In the genomic region with DNA sequence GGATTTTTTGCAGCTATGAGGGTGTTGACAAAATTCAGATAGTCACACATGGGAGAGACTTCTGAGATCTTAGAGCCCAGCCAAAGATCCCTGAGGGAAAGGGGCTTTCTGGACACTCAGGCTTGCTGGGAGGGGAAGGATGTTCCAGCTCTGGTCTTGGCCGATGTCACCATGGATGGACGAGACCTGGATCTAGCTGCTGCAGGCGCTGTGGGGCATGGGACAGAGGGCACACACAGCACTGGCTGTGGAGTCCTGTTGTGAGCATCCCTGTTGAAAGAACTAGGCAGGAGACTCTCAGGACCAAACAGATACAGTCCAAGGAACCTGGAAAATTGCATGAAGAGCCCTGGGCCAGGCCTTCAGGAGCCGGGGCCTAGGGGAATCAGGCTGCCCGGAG, we compare ENCODE assay signal across 21 cellular contexts.
DNase-seq lines count a peak whose midpoint lies in the region; ATAC-seq lines count a peak whose summit lies in the region.
"Had no signal": no experiment of that assay in that cellular context is flagged by ENCODE, and none has a peak within 500 bp of the region (broad histone marks: within the 10 kb centered on the region; RNA-seq: fewer than 3 reads in every experiment).

No MANE protein-coding gene starts in this region.

- no peaks in the 10 kb centered on the region for H3K79me1 ChIP-seq in neuronal stem cell (ENCODE audit: low read depth, low read length)

- peak overlapping the region; percentile 10 for H2BK15ac ChIP-seq in neuronal stem cell (ENCODE audit: low read length)

- no peaks in the 10 kb centered on the region for H3K27me3 Mint-ChIP-seq in activated CD4-positive, alpha-beta T cell treated with anti-CD3 and anti-CD28 coated beads, Interleukin-2, amount 10 ng/mL, durations not matched to agents 7 days and 5 days
- no peaks in the 10 kb centered on the region for H3K27me3 Mint-ChIP-seq in T-helper 17 cell

- H3K27ac Mint-ChIP-seq in activated CD4-positive, alpha-beta T cell treated with anti-CD3 and anti-CD28 coated beads, Interleukin-2, amount 10 ng/mL, durations not matched to agents 7 days and 5 days: peak overlapping the region; percentile 42
- H3K27ac Mint-ChIP-seq in T-helper 17 cell: peak overlapping the region; percentile 96
- H3K27ac Mint-ChIP-seq: B cell, GM23338, H9 had no signal

- no peak overlapping the region for H2BK120ac ChIP-seq in neuronal stem cell (ENCODE audit: low read depth, low read length)

- peaks cover 8% of the 10 kb centered on the region for H3K36me3 Mint-ChIP-seq in activated CD4-positive, alpha-beta T cell treated with anti-CD3 and anti-CD28 coated beads, Interleukin-2, amount 10 ng/mL, durations not matched to agents 7 days and 5 days (ENCODE audit: low read depth)
- H3K36me3 Mint-ChIP-seq in T-helper 17 cell (ENCODE audit: low read depth): no peaks in the 10 kb centered on the region

- H3K9ac ChIP-seq in neuronal stem cell (ENCODE audit: low read depth, low read length, poor library complexity): no peak overlapping the region
- H3K9ac ChIP-seq: BLaER1 had no signal

- POLR2A ChIA-PET in activated CD4-positive, alpha-beta T cell treated with anti-CD3 and anti-CD28 coated beads, Interleukin-2, amount 10 ng/mL, durations not matched to agents 7 days and 5 days (lab: Charles Lee): no interaction called here

- H4K91ac ChIP-seq in neuronal stem cell (ENCODE audit: low read depth, low read length, poor library complexity): no peak overlapping the region

- H3K4me2 ChIP-seq in neuronal stem cell (ENCODE audit: insufficient read depth, low read length, poor library complexity, severe bottlenecking): no peak overlapping the region
- H3K4me2 ChIP-seq: BLaER1, GM23338 had no signal

- no peak overlapping the region for H3K4me3 ChIP-seq in neuronal stem cell (ENCODE audit: low read length in 2 of 2)
- H3K4me3 ChIP-seq: BLaER1, GM12878, GM23338 had no signal

- no peak overlapping the region for H2AFZ ChIP-seq in neuronal stem cell (ENCODE audit: low read length)
- H2AFZ ChIP-seq: GM23338 had no signal

- H2AK5ac ChIP-seq in neuronal stem cell (ENCODE audit: low read depth, low read length): no peak overlapping the region

- WGBS in neuronal stem cell (ENCODE audit: extremely low coverage in 2 of 2, insufficient read length in 2 of 2, insufficient replicate concordance in 1 of 2), 2 donors: no CpG with 5 or more reads among the region's 5 CpGs

- no peak overlapping the region for H3K4ac ChIP-seq in neuronal stem cell (ENCODE audit: low read length)

- H3K4me3 Mint-ChIP-seq in activated CD4-positive, alpha-beta T cell treated with anti-CD3 and anti-CD28 coated beads, Interleukin-2, amount 10 ng/mL, durations not matched to agents 7 days and 5 days: no peak overlapping the region
- H3K4me3 Mint-ChIP-seq in T-helper 17 cell: no peak overlapping the region
- H3K4me3 Mint-ChIP-seq: B cell, GM23338, H9 had no signal

- peak overlapping the region; percentile 49 for H2BK5ac ChIP-seq in neuronal stem cell (ENCODE audit: low read length)

- H3K9me3 ChIP-seq in T-helper 17 cell (ENCODE audit: control insufficient read depth, low read length, poor library complexity, severe bottlenecking) (no peaks in the 10 kb centered on the region), neuronal stem cell (replicated peaks in 1 of 2; ENCODE audit: control insufficient read depth in 2 of 2, insufficient read depth in 1 of 2, low read depth in 1 of 2, low read length in 2 of 2) (no peaks in the 10 kb centered on the region)
- H3K9me3 ChIP-seq: BLaER1 had no signal

- H4K8ac ChIP-seq in neuronal stem cell (ENCODE audit: low read depth, low read length): no peak overlapping the region

- no peaks in the 10 kb centered on the region for H3K9me3 Mint-ChIP-seq in activated CD4-positive, alpha-beta T cell treated with anti-CD3 and anti-CD28 coated beads, Interleukin-2, amount 10 ng/mL, durations not matched to agents 7 days and 5 days
- H3K9me3 Mint-ChIP-seq: CD4-positive, CD25-positive, alpha-beta regulatory T cell; GM23338 had no signal

- no peaks in the 10 kb centered on the region for H3K36me3 ChIP-seq in neuronal stem cell (replicated peaks in 1 of 2; ENCODE audit: control insufficient read depth in 2 of 2, insufficient read depth in 2 of 2, low read length in 2 of 2)
- H3K36me3 ChIP-seq: BLaER1 had no signal

- H3K23ac ChIP-seq in neuronal stem cell (ENCODE audit: low read depth, low read length, poor library complexity): peak overlapping the region; percentile 56

- H3K27ac ChIP-seq in neuronal stem cell (replicated peaks; ENCODE audit: low read length): no peak overlapping the region
- H3K27ac ChIP-seq: 22Rv1, BLaER1, C4-2B had no signal

- no peak overlapping the region for H2BK12ac ChIP-seq in neuronal stem cell (ENCODE audit: low read length)

- H3K14ac ChIP-seq in neuronal stem cell (ENCODE audit: low read length): no peak overlapping the region

- H3K4me1 Mint-ChIP-seq in activated CD4-positive, alpha-beta T cell treated with anti-CD3 and anti-CD28 coated beads, Interleukin-2, amount 10 ng/mL, durations not matched to agents 7 days and 5 days: peaks cover 36% of the 10 kb centered on the region
- peaks cover 32% of the 10 kb centered on the region for H3K4me1 Mint-ChIP-seq in T-helper 17 cell

- CTCF ChIA-PET in activated CD4-positive, alpha-beta T cell treated with anti-CD3 and anti-CD28 coated beads, Interleukin-2, amount 10 ng/mL, durations not matched to agents 7 days and 5 days (lab: Charles Lee): no interaction called here

- peak overlapping the region; percentile 34 for H3K18ac ChIP-seq in neuronal stem cell (ENCODE audit: low read length)

- peaks cover 0 to 33% (median 0%) of the 10 kb centered on the region in 3 experiments for H3K27me3 ChIP-seq in neuronal stem cell (ENCODE audit: control insufficient read depth in 3 of 3, insufficient read depth in 3 of 3, low read depth in 1 of 3, low read length in 3 of 3)
- H3K27me3 ChIP-seq: BLaER1 had no signal

- peaks cover 8 to 10% of the 10 kb centered on the region in 2 donors for H3K4me1 ChIP-seq in neuronal stem cell (ENCODE audit: control insufficient read depth in 2 of 2, insufficient read depth in 1 of 2, low read depth in 1 of 2, low read length in 2 of 2)

- no peak for DNase-seq in activated CD4-positive, alpha-beta T cell treated with anti-CD3 and anti-CD28 coated beads, Interleukin-2, amount 10 ng/mL, durations not matched to agents 7 days and 5 days
- no peak for DNase-seq in activated CD4-positive, alpha-beta T cell treated with anti-CD3 and anti-CD28 coated beads for 1 hour
- no peak for DNase-seq in T-helper 17 cell
- DNase-seq in neuronal stem cell (ENCODE audit: low spot score): no peak
- no peak for DNase-seq in GDM1 (lab: John Stamatoyannopoulos, UW)
- DNase-seq in NCI-H1436 treated with DMSO at 0.1 percent for 48 hours (lab: John Stamatoyannopoulos, UW): no peak
- DNase-seq: Calu3; CD4-positive, CD25-positive, alpha-beta regulatory T cell; COR-L47; DMS53; DMS79 treated with DMSO at 0.1 percent for 48 hours; H9 had no signal

- no peak for ATAC-seq in T-helper 17 cell
- no peak for ATAC-seq in GM18517 (IDR thresholded peaks at IDR 0.05; ENCODE audit: unreplicated experiment)
- ATAC-seq in GM18873 (IDR thresholded peaks at IDR 0.05; ENCODE audit: low FRiP score, unreplicated experiment): no peak
- ATAC-seq: GM12878, GM23338, HCT116 had no signal
